In the genomic region with DNA sequence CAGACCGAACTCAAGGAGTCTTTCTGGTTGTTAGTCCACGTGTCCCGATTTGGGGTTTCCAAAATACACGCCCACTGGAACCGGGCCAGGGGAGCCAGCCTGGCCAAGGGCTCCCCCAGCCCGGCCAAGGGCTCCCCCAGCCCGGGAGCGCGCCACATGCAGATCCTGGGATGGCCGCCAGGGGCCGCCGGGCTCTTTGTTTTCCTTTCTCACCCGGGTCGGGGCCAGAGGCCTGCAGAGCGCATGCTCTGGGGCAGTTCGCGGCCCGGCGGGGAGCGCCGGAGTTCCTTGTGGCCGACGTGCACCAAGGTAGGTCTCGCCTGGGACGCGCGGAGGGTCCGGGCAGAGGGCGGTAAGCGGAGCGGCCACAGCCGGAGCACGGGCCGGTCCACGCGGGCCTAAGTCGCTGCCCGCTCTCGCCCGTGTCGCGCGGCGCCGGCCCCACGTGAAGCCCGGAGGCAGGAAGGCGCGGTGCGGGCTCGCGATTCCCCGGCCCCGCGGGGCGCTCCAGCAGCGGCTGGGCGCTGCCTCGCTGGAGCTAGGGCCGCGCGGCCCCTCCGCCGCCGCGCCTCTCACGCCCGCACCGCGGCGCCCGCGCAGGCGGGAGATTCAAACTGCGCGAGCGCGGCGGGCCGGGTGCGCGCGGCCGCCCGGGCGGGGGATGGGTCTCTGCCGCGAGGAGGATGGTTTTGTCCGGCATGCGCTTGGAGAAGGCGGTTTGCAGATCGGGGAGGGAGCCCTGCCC, we compare ENCODE assay signal across 8 cellular contexts. TPM values are rescaled to one million over a fixed set of nuclear protein-coding genes. Genes with fewer than 3 reads are reported as not detected.
DNase-seq lines count a peak whose midpoint lies in the region; ATAC-seq, FAIRE-seq and TF ChIP-seq lines count a peak whose summit lies in the region.

No MANE protein-coding gene starts in this region.

- intact Hi-C loops in right cardiac atrium (cut with DNase I), result loop anchor here (5.0 to 10.0 kb wide), 3 partner anchors 84 to 359 kb away; no protein-coding TSS in a partner anchor

- H3K27me3 ChIP-seq in right cardiac atrium (ENCODE audit: control insufficient read depth, insufficient read depth) (no peaks in the 10 kb centered on the region), rectal smooth muscle tissue (ENCODE audit: control insufficient read depth, insufficient read depth, low read length) (no peaks in the 10 kb centered on the region)

- ATAC-seq in HG02678 (IDR thresholded peaks at IDR 0.05; ENCODE audit: unreplicated experiment) (peak; percentile 79), right cardiac atrium (peak; percentile 90 to 95)

- peak; percentile 85 for FAIRE-seq in GM12891 (lab: Jason Lieb, UNC)

- TF ChIP-seq POLR2A in GM12891 (IDR thresholded peaks at IDR 0.05; ENCODE audit: low read depth, low read length), result peak; percentile 50

- peak overlapping the region; percentile 71 for H3K4me3 ChIP-seq in right cardiac atrium (ENCODE audit: low read length)
- H3K4me3 ChIP-seq in rectal smooth muscle tissue (ENCODE audit: low read length), result peak overlapping the region; percentile 89

- under 1% methylated on average over 92 of the region's 92 CpGs for WGBS in right cardiac atrium

- peak; percentile 83 for DNase-seq in GM12891 (ENCODE audit: insufficient read length, low spot score)
- DNase-seq in NCI-H1417 treated with DMSO at 0.1 percent for 48 hours (lab: John Stamatoyannopoulos, UW), result peak; percentile 35
- peak; percentile 70 to 87 (median 82) for DNase-seq in T-helper 1 cell
- DNase-seq in amygdala (lab: John Stamatoyannopoulos, UW), result peak; percentile 20 to 88 (median 74)
- peak; percentile 91 to 97 (median 96) for DNase-seq in right cardiac atrium
- DNase-seq in cortex of kidney (lab: John Stamatoyannopoulos, UW), result no peak

- H3K9me3 ChIP-seq in right cardiac atrium (ENCODE audit: control insufficient read depth, low read length), result no peaks in the 10 kb centered on the region

- H3K27ac ChIP-seq in right cardiac atrium (ENCODE audit: low read length) (peak overlapping the region; percentile 74), rectal smooth muscle tissue (ENCODE audit: low read depth, low read length) (peak overlapping the region; percentile 51)

- no peak overlapping the region for H3K9ac ChIP-seq in rectal smooth muscle tissue (ENCODE audit: low read length)

- H3K4me1 ChIP-seq in right cardiac atrium (ENCODE audit: control insufficient read depth, insufficient read depth, low read length), result peaks cover 4% of the 10 kb centered on the region
- peaks cover 5% of the 10 kb centered on the region for H3K4me1 ChIP-seq in rectal smooth muscle tissue (ENCODE audit: control insufficient read depth, insufficient read depth, low read length)

- peaks cover 7% of the 10 kb centered on the region for H3K36me3 ChIP-seq in rectal smooth muscle tissue (ENCODE audit: control insufficient read depth, insufficient read depth, low read length)

TF ChIP-seq in GM12891, 5 proteins besides CTCF, POLR2A, EP300 and RAD21:
- peak; percentile 40; the same call in 1 of the 2 replicates for TF ChIP-seq POLR2AphosphoS5 (IDR thresholded peaks at IDR 0.05; ENCODE audit: low read depth, low read length)
- TF ChIP-seq PAX5 (IDR thresholded peaks at IDR 0.05; ENCODE audit: insufficient read depth, low read length, severe bottlenecking), result no peak

RNA-seq across cellular contexts. Expression of gene RCC1, which starts 12.3 kb away (rescaled TPM):
- 32.9 TPM for polyA plus RNA-seq in GM12891 (2012; ENCODE audit: low read depth, missing spikeins)
- total RNA-seq in right cardiac atrium, result 1 to 10 TPM; 4.4 to 8.3 (median 6.7) TPM
- 4.1 TPM for polyA plus RNA-seq in right cardiac atrium

RNA-seq across cellular contexts. Expression of gene TRNAU1AP, which starts 34.7 kb away (rescaled TPM):
- polyA plus RNA-seq in GM12891 (2012; ENCODE audit: low read depth, missing spikeins), result 20.8 TPM
- 10 to 100 TPM; 13.4 to 19.0 (median 16.1) TPM for total RNA-seq in right cardiac atrium
- polyA plus RNA-seq in right cardiac atrium, result 17.0 TPM
